13 cellular contexts compared by ENCODE assay signal in genomic region chr5:91373016-91373415, GRCh38. TPM values are rescaled to one million over a fixed set of nuclear protein-coding genes. Genes with fewer than 3 reads are reported as not detected.
DNase-seq lines count a peak whose midpoint lies in the region; ATAC-seq, FAIRE-seq and TF ChIP-seq lines count a peak whose summit lies in the region.
"Had no signal": no experiment of that assay in that cellular context is flagged by ENCODE, and none has a peak within 500 bp of the region (broad histone marks: within the 10 kb centered on the region; RNA-seq: fewer than 3 reads in every experiment).

No MANE protein-coding gene starts in this region.

- H3K36me3 ChIP-seq in smooth muscle cell (ENCODE audit: low read depth), result peaks cover 75% of the 10 kb centered on the region

- TF ChIP-seq CTCF in fibroblast of the aortic adventitia (IDR thresholded peaks at IDR 0.05; ENCODE audit: insufficient read depth, low read length), result no peak
- no peak for TF ChIP-seq CTCF in smooth muscle cell (IDR thresholded peaks at IDR 0.05; ENCODE audit: borderline replicate concordance, insufficient read depth, poor library complexity, severe bottlenecking)

- no peak for FAIRE-seq in GM12892 (lab: Jason Lieb, UNC)
- FAIRE-seq: GM18507, keratinocyte had no signal

- DNase-seq in EL (peak; percentile 17), fibroblast of the aortic adventitia (ENCODE audit: low read depth) (peak; percentile 20), smooth muscle cell (lab: John Stamatoyannopoulos, UW; ENCODE audit: unreplicated experiment) (no peak), GM12892 (ENCODE audit: insufficient read length) (no peak), COLO829 (ENCODE audit: low spot score) (no peak)
- DNase-seq: activated CD4-positive, alpha-beta T cell treated with anti-CD3 and anti-CD28 coated beads for 1 hour; brain microvascular endothelial cell; NCI-H1436 treated with DMSO at 0.1 percent for 48 hours; NCI-H510A had no signal

- 75% methylated on average over 1 of the region's 1 CpG for whole genome bisulfite sequencing in smooth muscle cell (ENCODE audit: low lambda C conversion rate)

- no peak for TF ChIP-seq POLR2A in GM12892 (IDR thresholded peaks at IDR 0.05; ENCODE audit: low read depth, low read length)

- H3K27me3 ChIP-seq in smooth muscle cell (ENCODE audit: low read depth), result no peaks in the 10 kb centered on the region
- H3K27me3 ChIP-seq: brain microvascular endothelial cell had no signal

- no peaks in the 10 kb centered on the region for H3K9me3 ChIP-seq in smooth muscle cell (replicated peaks; ENCODE audit: low read depth)

- H3K4me2 ChIP-seq in smooth muscle cell, result no peak overlapping the region

- peaks cover 7% of the 10 kb centered on the region for H3K4me1 ChIP-seq in smooth muscle cell (ENCODE audit: low read depth)

- ATAC-seq in SK-N-SH treated with all-trans-retinoic acid at 6 μM for 48 hours, result no peak
- ATAC-seq in HG02763 (IDR thresholded peaks at IDR 0.05; ENCODE audit: unreplicated experiment), result no peak

- H3K4me3 ChIP-seq in fibroblast of the aortic adventitia (ENCODE audit: low read depth, low read length) (no peak overlapping the region), smooth muscle cell (no peak overlapping the region)

- peaks cover 100% of the 10 kb centered on the region for H4K20me1 ChIP-seq in smooth muscle cell (ENCODE audit: low read depth)

- no peak overlapping the region for H2AFZ ChIP-seq in smooth muscle cell (ENCODE audit: low read depth)

- peaks cover 73% of the 10 kb centered on the region for H3F3A ChIP-seq in smooth muscle cell (ENCODE audit: low read depth)

- H3K9ac ChIP-seq in smooth muscle cell (ENCODE audit: low read depth), result no peak overlapping the region

- peak overlapping the region; percentile 93 for H3K27ac ChIP-seq in smooth muscle cell (ENCODE audit: low read depth)
- H3K27ac ChIP-seq: brain microvascular endothelial cell had no signal

- H3K79me2 ChIP-seq in smooth muscle cell (ENCODE audit: low read depth), result peaks cover 52% of the 10 kb centered on the region

TF ChIP-seq in SK-N-SH treated with all-trans-retinoic acid at 6 μM for 48 hours, 23 proteins besides CTCF, POLR2A, EP300 and RAD21:
- TF ChIP-seq ZFP3 (CRISPR knock-in tag; IDR thresholded peaks at IDR 0.05), result no peak
- no peak for TF ChIP-seq SNAI2 (CRISPR knock-in tag; IDR thresholded peaks at IDR 0.05)
- TF ChIP-seq TSHZ2 (CRISPR knock-in tag; IDR thresholded peaks at IDR 0.05), result no peak
- TF ChIP-seq TCF4 (CRISPR knock-in tag; IDR thresholded peaks at IDR 0.05; ENCODE audit: borderline replicate concordance), result no peak
- TF ChIP-seq ESRRG (CRISPR knock-in tag; IDR thresholded peaks at IDR 0.05), result no peak
- TF ChIP-seq, protein P1, sequence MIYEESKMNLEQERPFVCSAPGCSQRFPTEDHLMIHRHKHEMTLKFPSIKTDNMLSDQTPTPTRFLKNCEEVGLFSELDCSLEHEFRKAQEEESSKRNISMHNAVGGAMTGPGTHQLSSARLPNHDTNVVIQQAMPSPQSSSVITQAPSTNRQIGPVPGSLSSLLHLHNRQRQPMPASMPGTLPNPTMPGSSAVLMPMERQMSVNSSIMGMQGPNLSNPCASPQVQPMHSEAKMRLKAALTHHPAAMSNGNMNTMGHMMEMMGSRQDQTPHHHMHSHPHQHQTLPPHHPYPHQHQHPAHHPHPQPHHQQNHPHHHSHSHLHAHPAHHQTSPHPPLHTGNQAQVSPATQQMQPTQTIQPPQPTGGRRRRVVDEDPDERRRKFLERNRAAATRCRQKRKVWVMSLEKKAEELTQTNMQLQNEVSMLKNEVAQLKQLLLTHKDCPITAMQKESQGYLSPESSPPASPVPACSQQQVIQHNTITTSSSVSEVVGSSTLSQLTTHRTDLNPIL (CRISPR knock-in tag; IDR thresholded peaks at IDR 0.05; ENCODE audit: low read depth), result no peak
- no peak for TF ChIP-seq ZFP30 (CRISPR knock-in tag; IDR thresholded peaks at IDR 0.05)
- peak; percentile 34; the same call in 1 of the 2 replicates for TF ChIP-seq ISL1 (CRISPR knock-in tag; IDR thresholded peaks at IDR 0.05)
- TF ChIP-seq BACH2 (CRISPR knock-in tag; IDR thresholded peaks at IDR 0.05; ENCODE audit: borderline replicate concordance), result no peak

RNA-seq across cellular contexts. Expression of gene ARRDC3, which starts 10.1 kb away (rescaled TPM):
- total RNA-seq in fibroblast of the aortic adventitia (ENCODE audit: low replicate concordance), result 35.2 and 120 TPM in 2 replicates
- 95.0 and 106 TPM in 2 replicates for total RNA-seq in smooth muscle cell
- polyA plus RNA-seq in smooth muscle cell, result 27.1 and 30.1 TPM in 2 replicates
- polyA plus RNA-seq in GM12892 (2012; ENCODE audit: missing spikeins), result 27.5 TPM

Comparison
In these comparisons a context has a peak if more than half of its experiments do, and no peak if none do; other contexts are left out.
1. DNase-seq: peak in EL (single experiment) and fibroblast of the aortic adventitia (single experiment); none in smooth muscle cell (single experiment), GM12892 (single experiment) and COLO829 (single experiment).